ENCODE assay signal across 1 cellular context in genomic region chr14:102550927-102551401, GRCh38.
A peak's percentile ranks its signal among the peaks of the same experiment; 100 is the strongest.
TF ChIP-seq lines count a peak whose summit lies in the region.
"Not testable (repeated sequence)": the region's sequence is repeated elsewhere in the genome, so short reads cannot be mapped to it uniquely, and the experiment has no call there.

No MANE protein-coding gene starts in this region.

TF ChIP-seq in K562, 482 proteins besides CTCF, POLR2A, EP300 and RAD21 (continued from another document and continues in another):
- TF ChIP-seq, protein P1, sequence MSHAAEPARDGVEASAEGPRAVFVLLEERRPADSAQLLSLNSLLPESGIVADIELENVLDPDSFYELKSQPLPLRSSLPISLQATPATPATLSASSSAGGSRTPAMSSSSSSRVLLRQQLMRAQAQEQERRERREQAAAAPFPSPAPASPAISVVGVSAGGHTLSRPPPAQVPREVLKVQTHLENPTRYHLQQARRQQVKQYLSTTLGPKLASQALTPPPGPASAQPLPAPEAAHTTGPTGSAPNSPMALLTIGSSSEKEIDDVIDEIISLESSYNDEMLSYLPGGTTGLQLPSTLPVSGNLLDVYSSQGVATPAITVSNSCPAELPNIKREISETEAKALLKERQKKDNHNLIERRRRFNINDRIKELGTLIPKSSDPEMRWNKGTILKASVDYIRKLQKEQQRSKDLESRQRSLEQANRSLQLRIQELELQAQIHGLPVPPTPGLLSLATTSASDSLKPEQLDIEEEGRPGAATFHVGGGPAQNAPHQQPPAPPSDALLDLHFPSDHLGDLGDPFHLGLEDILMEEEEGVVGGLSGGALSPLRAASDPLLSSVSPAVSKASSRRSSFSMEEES (CRISPR knock-in tag; IDR thresholded peaks at IDR 0.05) = peak; percentile 29; the same call in 1 of the 2 replicates
- TF ChIP-seq HDAC8 (tag; IDR thresholded peaks at IDR 0.05) (peak; percentile 99), DMBX1 (CRISPR knock-in tag; IDR thresholded peaks at IDR 0.05; ENCODE audit: borderline replicate concordance) (peak; percentile 99), RFX1 (IDR thresholded peaks at IDR 0.05) (peak; percentile 90), ZNF830 (CRISPR knock-in tag; IDR thresholded peaks at IDR 0.05) (0 out of 2 replicates have a peak, but pooled peaks have one; percentile 28), ZNF445 (CRISPR knock-in tag; IDR thresholded peaks at IDR 0.05; ENCODE audit: low read depth) (peak; percentile 94), ZNF561 (CRISPR knock-in tag; conservative IDR thresholded peaks at IDR 0.05) (peak; percentile 54; the same call in 1 of the 2 replicates), EGR1 (conservative IDR thresholded peaks at IDR 0.05) (peak; percentile 20; the same call in 1 of the 2 replicates), SMAD3 (CRISPR knock-in tag; conservative IDR thresholded peaks at IDR 0.05) (peak; percentile 98), HIVEP1 (CRISPR knock-in tag; IDR thresholded peaks at IDR 0.05) (peak; percentile 93), CAMTA2 (CRISPR knock-in tag; conservative IDR thresholded peaks at IDR 0.05) (peak; percentile 82; the same call in 1 of the 2 replicates), MYC (CRISPR knock-in tag; IDR thresholded peaks at IDR 0.05; ENCODE audit: borderline replicate concordance, low read depth) (peak; percentile 94), ZBTB9 (CRISPR knock-in tag; IDR thresholded peaks at IDR 0.05) (peak; percentile 97), BCL6 (CRISPR knock-in tag; IDR thresholded peaks at IDR 0.05) (peak; percentile 96), HBP1 (CRISPR knock-in tag; IDR thresholded peaks at IDR 0.05) (peak; percentile 94), PHB (CRISPR knock-in tag; IDR thresholded peaks at IDR 0.05) (0 out of 2 replicates have a peak, but pooled peaks have one; percentile 61), PYGO2 (tag; IDR thresholded peaks at IDR 0.05) (peak; percentile 98), CSDE1 (IDR thresholded peaks at IDR 0.05) (peak in 1 of 2 experiments; percentile 34; a peak in 1 of 4 replicates), NR2C1 (IDR thresholded peaks at IDR 0.05) (peak; percentile 30; the same call in 1 of the 2 replicates), NR2C1 (tag; IDR thresholded peaks at IDR 0.05) (peak; percentile 94), HEY1 (CRISPR knock-in tag; IDR thresholded peaks at IDR 0.05; ENCODE audit: borderline replicate concordance) (0 out of 2 replicates have a peak, but pooled peaks have one; percentile 79), ZNF133 (CRISPR knock-in tag; IDR thresholded peaks at IDR 0.05) (peak; percentile 88; the same call in 1 of the 2 replicates), CEBPG (tag; conservative IDR thresholded peaks at IDR 0.05 in 1 of 2, IDR thresholded peaks at IDR 0.05 in 1 of 2) (peak in 1 of 2 experiments; percentile 60; a peak in 2 of 4 replicates), HOMEZ (CRISPR knock-in tag; IDR thresholded peaks at IDR 0.05) (peak; percentile 81; the same call in 1 of the 2 replicates), CLOCK (CRISPR knock-in tag; IDR thresholded peaks at IDR 0.05; ENCODE audit: borderline replicate concordance) (peak; percentile 64; the same call in 1 of the 2 replicates), PATZ1 (CRISPR knock-in tag; IDR thresholded peaks at IDR 0.05; ENCODE audit: borderline replicate concordance) (peak; percentile 86; the same call in 1 of the 2 replicates), CREB3 (tag; conservative IDR thresholded peaks at IDR 0.05; ENCODE audit: low read depth) (peak; percentile 100), IRF9 (tag; IDR thresholded peaks at IDR 0.05) (peak; percentile 99), KLF6 (CRISPR knock-in tag; IDR thresholded peaks at IDR 0.05; ENCODE audit: borderline replicate concordance) (peak; percentile 96)
- TF ChIP-seq MYC (IDR thresholded peaks at IDR 0.05; ENCODE audit: low read depth, low read length); CEBPG (CRISPR knock-in tag; IDR thresholded peaks at IDR 0.05): not testable (repeated sequence)
- TF ChIP-seq, protein P2, sequence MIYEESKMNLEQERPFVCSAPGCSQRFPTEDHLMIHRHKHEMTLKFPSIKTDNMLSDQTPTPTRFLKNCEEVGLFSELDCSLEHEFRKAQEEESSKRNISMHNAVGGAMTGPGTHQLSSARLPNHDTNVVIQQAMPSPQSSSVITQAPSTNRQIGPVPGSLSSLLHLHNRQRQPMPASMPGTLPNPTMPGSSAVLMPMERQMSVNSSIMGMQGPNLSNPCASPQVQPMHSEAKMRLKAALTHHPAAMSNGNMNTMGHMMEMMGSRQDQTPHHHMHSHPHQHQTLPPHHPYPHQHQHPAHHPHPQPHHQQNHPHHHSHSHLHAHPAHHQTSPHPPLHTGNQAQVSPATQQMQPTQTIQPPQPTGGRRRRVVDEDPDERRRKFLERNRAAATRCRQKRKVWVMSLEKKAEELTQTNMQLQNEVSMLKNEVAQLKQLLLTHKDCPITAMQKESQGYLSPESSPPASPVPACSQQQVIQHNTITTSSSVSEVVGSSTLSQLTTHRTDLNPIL (CRISPR knock-in tag; IDR thresholded peaks at IDR 0.05) = peak; percentile 90
- TF ChIP-seq, protein P3, sequence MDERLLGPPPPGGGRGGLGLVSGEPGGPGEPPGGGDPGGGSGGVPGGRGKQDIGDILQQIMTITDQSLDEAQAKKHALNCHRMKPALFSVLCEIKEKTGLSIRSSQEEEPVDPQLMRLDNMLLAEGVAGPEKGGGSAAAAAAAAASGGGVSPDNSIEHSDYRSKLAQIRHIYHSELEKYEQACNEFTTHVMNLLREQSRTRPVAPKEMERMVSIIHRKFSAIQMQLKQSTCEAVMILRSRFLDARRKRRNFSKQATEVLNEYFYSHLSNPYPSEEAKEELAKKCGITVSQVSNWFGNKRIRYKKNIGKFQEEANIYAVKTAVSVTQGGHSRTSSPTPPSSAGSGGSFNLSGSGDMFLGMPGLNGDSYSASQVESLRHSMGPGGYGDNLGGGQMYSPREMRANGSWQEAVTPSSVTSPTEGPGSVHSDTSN (CRISPR knock-in tag; IDR thresholded peaks at IDR 0.05; ENCODE audit: low read depth) = not testable (repeated sequence)
- TF ChIP-seq, protein P3 (tag; conservative IDR thresholded peaks at IDR 0.05; ENCODE audit: low read depth) = peak; percentile 80
- TF ChIP-seq, protein P4, sequence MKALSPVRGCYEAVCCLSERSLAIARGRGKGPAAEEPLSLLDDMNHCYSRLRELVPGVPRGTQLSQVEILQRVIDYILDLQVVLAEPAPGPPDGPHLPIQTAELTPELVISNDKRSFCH (CRISPR knock-in tag; IDR thresholded peaks at IDR 0.05) = peak; percentile 89
- TF ChIP-seq, protein P4 (tag; IDR thresholded peaks at IDR 0.05) = peak; percentile 100
- TF ChIP-seq, protein P5, sequence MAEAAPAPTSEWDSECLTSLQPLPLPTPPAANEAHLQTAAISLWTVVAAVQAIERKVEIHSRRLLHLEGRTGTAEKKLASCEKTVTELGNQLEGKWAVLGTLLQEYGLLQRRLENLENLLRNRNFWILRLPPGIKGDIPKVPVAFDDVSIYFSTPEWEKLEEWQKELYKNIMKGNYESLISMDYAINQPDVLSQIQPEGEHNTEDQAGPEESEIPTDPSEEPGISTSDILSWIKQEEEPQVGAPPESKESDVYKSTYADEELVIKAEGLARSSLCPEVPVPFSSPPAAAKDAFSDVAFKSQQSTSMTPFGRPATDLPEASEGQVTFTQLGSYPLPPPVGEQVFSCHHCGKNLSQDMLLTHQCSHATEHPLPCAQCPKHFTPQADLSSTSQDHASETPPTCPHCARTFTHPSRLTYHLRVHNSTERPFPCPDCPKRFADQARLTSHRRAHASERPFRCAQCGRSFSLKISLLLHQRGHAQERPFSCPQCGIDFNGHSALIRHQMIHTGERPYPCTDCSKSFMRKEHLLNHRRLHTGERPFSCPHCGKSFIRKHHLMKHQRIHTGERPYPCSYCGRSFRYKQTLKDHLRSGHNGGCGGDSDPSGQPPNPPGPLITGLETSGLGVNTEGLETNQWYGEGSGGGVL (CRISPR knock-in tag; IDR thresholded peaks at IDR 0.05) = peak; percentile 77
